Comparison of ENCODE assay signal across 15 cellular contexts in the genomic region with DNA sequence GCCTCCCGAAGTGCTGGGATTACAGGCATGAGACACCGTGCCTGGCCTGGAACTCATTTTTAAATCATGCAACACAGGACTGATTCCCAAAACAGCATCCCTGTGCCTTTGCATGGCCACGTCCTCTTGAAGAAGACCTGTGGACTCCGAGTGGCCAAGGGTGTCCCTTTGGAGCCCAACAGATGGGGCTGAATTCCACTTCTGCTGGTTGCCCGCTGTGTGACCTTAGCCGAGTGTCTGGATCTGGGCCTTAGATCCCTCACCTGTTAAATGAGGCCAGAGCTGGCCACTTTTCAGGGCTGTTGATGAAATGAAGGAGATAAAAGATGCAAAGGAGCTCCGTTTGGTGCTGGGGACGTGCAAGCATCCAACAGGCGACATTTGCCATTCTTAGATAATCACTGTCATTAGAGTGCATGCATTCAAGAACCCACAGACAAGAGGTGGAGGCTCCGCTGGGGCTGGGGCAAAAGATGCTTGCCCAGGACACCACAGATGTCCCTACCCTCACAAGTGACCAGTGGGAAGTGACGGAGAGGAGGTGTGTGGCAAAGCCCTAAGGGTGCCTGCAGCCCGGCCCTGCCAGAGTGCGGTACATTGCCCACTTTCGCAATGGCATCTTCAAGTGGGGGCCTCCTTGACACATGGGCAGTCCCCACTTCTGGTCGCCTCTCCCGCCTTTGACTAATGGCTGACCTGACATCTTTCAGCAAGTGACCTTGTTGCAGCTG.
"Had no signal": no experiment of that assay in that cellular context is flagged by ENCODE, and none has a peak within 500 bp of the region (broad histone marks: within the 10 kb centered on the region; RNA-seq: fewer than 3 reads in every experiment).

No MANE protein-coding gene starts in this region.

- H3K4me3 ChIP-seq: gastroesophageal sphincter, suprapubic skin had no signal

- H3K27me3 Mint-ChIP-seq: central memory CD8-positive, alpha-beta T cell had no signal

- DNase-seq: activated CD4-positive, alpha-beta T cell treated with anti-CD3 and anti-CD28 coated beads, Interleukin-2, amount 50 U/mL, for 48 hours; activated naive CD4-positive, alpha-beta T cell treated with anti-CD3 and anti-CD28 coated beads for 36 hours; effector memory CD8-positive, alpha-beta T cell; stimulated activated CD4-positive, alpha-beta T cell treated with anti-CD3 and anti-CD28 coated beads, Interleukin-4, amount 100 ng/mL, for 1 hour; stimulated activated CD8-positive, alpha-beta memory T cell treated with anti-CD3 and anti-CD28 coated beads, Interleukin-4, amount 100 ng/mL, for 48 hours; stimulated activated naive CD8-positive, alpha-beta T cell treated with anti-CD3 and anti-CD28 coated beads, Interleukin-15, Interleukin-2, amounts not matched to agents 100 U/mL and 50 U/mL, for 24 hours had no signal

- H3K9me3 ChIP-seq: gastroesophageal sphincter, suprapubic skin had no signal

- H3K36me3 ChIP-seq: gastroesophageal sphincter, suprapubic skin had no signal

- H3K9me3 Mint-ChIP-seq: activated naive CD4-positive, alpha-beta T cell treated with anti-CD3 and anti-CD28 coated beads for 36 hours; activated T-helper 1 cell treated with anti-CD3 and anti-CD28 coated beads, Interleukin-12 subunit alpha, Interleukin-12 subunit beta, Interleukin-2, Interleukin-4 antibody, amounts not matched to agents 30 ng/mL and 10 ng/mL and 1 ng/mL, durations not matched to agents 14 hours and 24 hours and 36 hours; central memory CD8-positive, alpha-beta T cell; effector memory CD8-positive, alpha-beta T cell; mesothelial cell of epicardium; T-helper 2 cell treated with Interferon-gamma antibody and Interleukin-4, amounts not matched to agents 5 μg/mL and 100 μg/mL, for 36 hours had no signal

- H3K27me3 ChIP-seq: gastroesophageal sphincter had no signal

- H3K27ac ChIP-seq: epithelial cell of prostate had no signal

- H3K4me3 Mint-ChIP-seq: activated naive CD4-positive, alpha-beta T cell treated with anti-CD3 and anti-CD28 coated beads for 36 hours; activated T-helper 1 cell treated with anti-CD3 and anti-CD28 coated beads, Interleukin-12 subunit alpha, Interleukin-12 subunit beta, Interleukin-2, Interleukin-4 antibody, amounts not matched to agents 30 ng/mL and 10 ng/mL and 1 ng/mL, durations not matched to agents 14 hours and 24 hours and 36 hours; central memory CD8-positive, alpha-beta T cell; effector memory CD8-positive, alpha-beta T cell; mesothelial cell of epicardium; T-helper 2 cell treated with Interferon-gamma antibody and Interleukin-4, amounts not matched to agents 5 μg/mL and 100 μg/mL, for 36 hours had no signal

- H3K27ac Mint-ChIP-seq: activated naive CD4-positive, alpha-beta T cell treated with anti-CD3 and anti-CD28 coated beads for 36 hours; activated T-helper 1 cell treated with anti-CD3 and anti-CD28 coated beads, Interleukin-12 subunit alpha, Interleukin-12 subunit beta, Interleukin-2, Interleukin-4 antibody, amounts not matched to agents 30 ng/mL and 10 ng/mL and 1 ng/mL, durations not matched to agents 14 hours and 24 hours and 36 hours; effector memory CD8-positive, alpha-beta T cell; mesothelial cell of epicardium; progenitor cell of endocrine pancreas; T-helper 2 cell treated with Interferon-gamma antibody and Interleukin-4, amounts not matched to agents 5 μg/mL and 100 μg/mL, for 36 hours had no signal

- H3K36me3 Mint-ChIP-seq: mesothelial cell of epicardium had no signal

- ATAC-seq: activated CD4-positive, CD25-positive, alpha-beta regulatory T cell treated with anti-CD3 and anti-CD28 coated beads, Interleukin-2, amount 50 U/mL, for 24 hours; effector memory CD8-positive, alpha-beta T cell; gastroesophageal sphincter; stimulated activated naive CD8-positive, alpha-beta T cell treated with anti-CD3 and anti-CD28 coated beads, Interleukin-15, Interleukin-2, amounts not matched to agents 100 U/mL and 50 U/mL, for 24 hours had no signal
